In genomic region chr2:223549215-223549614, GRCh38 we compare ENCODE assay signal across 9 cellular contexts. TPM values are rescaled to one million over a fixed set of nuclear protein-coding genes. Genes with fewer than 3 reads are reported as not detected.
DNase-seq lines count a peak whose midpoint lies in the region; ATAC-seq, FAIRE-seq and TF ChIP-seq lines count a peak whose summit lies in the region.
"Had no signal": no experiment of that assay in that cellular context is flagged by ENCODE, and none has a peak within 500 bp of the region (broad histone marks: within the 10 kb centered on the region; RNA-seq: fewer than 3 reads in every experiment).

No MANE protein-coding gene starts in this region.

- peak; percentile 98 for DNase-seq in EH (ENCODE audit: low read depth)
- peak; percentile 39 for DNase-seq in NCI-H2227 treated with DMSO at 0.1 percent for 48 hours (lab: John Stamatoyannopoulos, UW)
- DNase-seq in cerebellar cortex (ENCODE audit: low spot score), result peak; percentile 3
- no peak for DNase-seq in omental fat pad (ENCODE audit: low spot score)
- no peak for DNase-seq in activated CD8-positive, alpha-beta memory T cell treated with anti-CD3 and anti-CD28 coated beads for 24 hours
- DNase-seq in GM12892 (ENCODE audit: insufficient read length), result no peak
- no peak for DNase-seq in effector CD4-positive, alpha-beta T cell
- DNase-seq: testis had no signal

- peak; percentile 92 for ATAC-seq in omental fat pad (ENCODE audit: low FRiP score)
- ATAC-seq in HG03565 (IDR thresholded peaks at IDR 0.05; ENCODE audit: unreplicated experiment), result no peak

- no peak for TF ChIP-seq CTCF in omental fat pad (IDR thresholded peaks at IDR 0.05)

- TF ChIP-seq POLR2A in GM12892 (IDR thresholded peaks at IDR 0.05; ENCODE audit: low read depth, low read length), result no peak

- FAIRE-seq in GM12892 (lab: Jason Lieb, UNC), result no peak

RNA-seq across cellular contexts. Expression of gene SCG2, which starts 52.9 kb away (rescaled TPM):
- total RNA-seq in omental fat pad, result under 1 TPM; 0.25 to 0.56 (median 0.48) TPM
- polyA plus RNA-seq in GM12892 (2012; ENCODE audit: missing spikeins), result not detected

Comparison
In these comparisons a context has a peak if more than half of its experiments do, and no peak if none do; other contexts are left out.
1. DNase-seq: peak in EH (single experiment), NCI-H2227 treated with DMSO at 0.1 percent for 48 hours (single experiment) and cerebellar cortex (single experiment); none in omental fat pad (single experiment), activated CD8-positive, alpha-beta memory T cell treated with anti-CD3 and anti-CD28 coated beads for 24 hours (single experiment), GM12892 (single experiment) and effector CD4-positive, alpha-beta T cell (single experiment).